ENCODE assay signal across 1 cellular context in genomic region chr9:131812116-131812790, GRCh38.
TF ChIP-seq lines count a peak whose summit lies in the region.

No MANE protein-coding gene starts in this region.

TF ChIP-seq in GM23338, 12 proteins besides CTCF, POLR2A, EP300 and RAD21:
- TF ChIP-seq ZNF462 (CRISPR knock-in tag; IDR thresholded peaks at IDR 0.05), result no peak
- TF ChIP-seq EZH2phosphoT487 (IDR thresholded peaks at IDR 0.05; ENCODE audit: unreplicated experiment), result no peak
- no peak for TF ChIP-seq NANOG (IDR thresholded peaks at IDR 0.05; ENCODE audit: borderline replicate concordance)
- no peak for TF ChIP-seq JUNB (IDR thresholded peaks at IDR 0.05; ENCODE audit: unreplicated experiment)
- no peak for TF ChIP-seq ZNF114 (CRISPR knock-in tag; IDR thresholded peaks at IDR 0.05)
- no peak for TF ChIP-seq STAT1 (IDR thresholded peaks at IDR 0.05; ENCODE audit: unreplicated experiment)
- TF ChIP-seq REST (IDR thresholded peaks at IDR 0.05; ENCODE audit: unreplicated experiment), result no peak
- no peak for TF ChIP-seq ZNF331 (CRISPR knock-in tag; IDR thresholded peaks at IDR 0.05; ENCODE audit: low read depth)
- TF ChIP-seq CREB1 (CRISPR knock-in tag; IDR thresholded peaks at IDR 0.05; ENCODE audit: low read depth), result no peak
- TF ChIP-seq POLR2AphosphoS5 (IDR thresholded peaks at IDR 0.05; ENCODE audit: low read depth), result no peak
- no peak for TF ChIP-seq ETS1 (IDR thresholded peaks at IDR 0.05)
- no peak for TF ChIP-seq EZH2 (IDR thresholded peaks at IDR 0.05; ENCODE audit: low read depth, unreplicated experiment)
